Comparison of ENCODE assay signal across 18 cellular contexts in genomic region chr1:90502696-90503095, GRCh38.
"Had no signal": no experiment of that assay in that cellular context is flagged by ENCODE, and none has a peak within 500 bp of the region (broad histone marks: within the 10 kb centered on the region; RNA-seq: fewer than 3 reads in every experiment).

No MANE protein-coding gene starts in this region.

- DNase-seq: activated CD4-positive, alpha-beta T cell treated with anti-CD3 and anti-CD28 coated beads for 1 hour; activated gamma-delta T cell treated with Interleukin-2 at 50 U/mL for 16 hours; effector CD4-positive, alpha-beta T cell; esophagus squamous epithelium; heart right ventricle; kidney; left ventricle myocardium superior; naive thymus-derived CD8-positive, alpha-beta T cell; pancreas; stimulated activated CD4-positive, alpha-beta T cell treated with anti-CD3 and anti-CD28 coated beads, Interleukin-4, amount 100 ng/mL, for 1 hour; stimulated activated naive CD8-positive, alpha-beta T cell treated with anti-CD3 and anti-CD28 coated beads, Interleukin-15, amount 100 ng/mL, for 72 hours; T-helper 2 cell had no signal

- ATAC-seq: heart right ventricle; left ventricle myocardium superior; naive thymus-derived CD8-positive, alpha-beta T cell; pancreas; sciatic nerve; stimulated activated naive CD8-positive, alpha-beta T cell treated with anti-CD3 and anti-CD28 coated beads, Interleukin-15, amount 100 ng/mL, for 72 hours had no signal

- H3K4me1 ChIP-seq: esophagus squamous epithelium, heart right ventricle, pancreas had no signal

- H3K36me3 ChIP-seq: esophagus squamous epithelium, heart right ventricle, neutrophil, pancreas had no signal

- FAIRE-seq: bronchial epithelial cell, endothelial cell of umbilical vein, kidney, pancreas had no signal

- H3K27ac ChIP-seq: esophagus squamous epithelium, heart right ventricle, neutrophil, pancreas, VCaP had no signal

- H3K27me3 ChIP-seq: esophagus squamous epithelium, neutrophil, pancreas had no signal

- H3K4me3 ChIP-seq: esophagus squamous epithelium, heart right ventricle, pancreas, smooth muscle cell had no signal

- H3K9me3 ChIP-seq: esophagus squamous epithelium, neutrophil, pancreas had no signal

- H3K4me2 ChIP-seq: smooth muscle cell had no signal
